ENCODE assay signal across 1 cellular context in genomic region chr2:204144487-204144886, GRCh38.
TF ChIP-seq lines count a peak whose summit lies in the region.

No MANE protein-coding gene starts in this region.

TF ChIP-seq in GM23338, 12 proteins besides CTCF, POLR2A, EP300 and RAD21 (continued from another document):
- TF ChIP-seq, protein P1, sequence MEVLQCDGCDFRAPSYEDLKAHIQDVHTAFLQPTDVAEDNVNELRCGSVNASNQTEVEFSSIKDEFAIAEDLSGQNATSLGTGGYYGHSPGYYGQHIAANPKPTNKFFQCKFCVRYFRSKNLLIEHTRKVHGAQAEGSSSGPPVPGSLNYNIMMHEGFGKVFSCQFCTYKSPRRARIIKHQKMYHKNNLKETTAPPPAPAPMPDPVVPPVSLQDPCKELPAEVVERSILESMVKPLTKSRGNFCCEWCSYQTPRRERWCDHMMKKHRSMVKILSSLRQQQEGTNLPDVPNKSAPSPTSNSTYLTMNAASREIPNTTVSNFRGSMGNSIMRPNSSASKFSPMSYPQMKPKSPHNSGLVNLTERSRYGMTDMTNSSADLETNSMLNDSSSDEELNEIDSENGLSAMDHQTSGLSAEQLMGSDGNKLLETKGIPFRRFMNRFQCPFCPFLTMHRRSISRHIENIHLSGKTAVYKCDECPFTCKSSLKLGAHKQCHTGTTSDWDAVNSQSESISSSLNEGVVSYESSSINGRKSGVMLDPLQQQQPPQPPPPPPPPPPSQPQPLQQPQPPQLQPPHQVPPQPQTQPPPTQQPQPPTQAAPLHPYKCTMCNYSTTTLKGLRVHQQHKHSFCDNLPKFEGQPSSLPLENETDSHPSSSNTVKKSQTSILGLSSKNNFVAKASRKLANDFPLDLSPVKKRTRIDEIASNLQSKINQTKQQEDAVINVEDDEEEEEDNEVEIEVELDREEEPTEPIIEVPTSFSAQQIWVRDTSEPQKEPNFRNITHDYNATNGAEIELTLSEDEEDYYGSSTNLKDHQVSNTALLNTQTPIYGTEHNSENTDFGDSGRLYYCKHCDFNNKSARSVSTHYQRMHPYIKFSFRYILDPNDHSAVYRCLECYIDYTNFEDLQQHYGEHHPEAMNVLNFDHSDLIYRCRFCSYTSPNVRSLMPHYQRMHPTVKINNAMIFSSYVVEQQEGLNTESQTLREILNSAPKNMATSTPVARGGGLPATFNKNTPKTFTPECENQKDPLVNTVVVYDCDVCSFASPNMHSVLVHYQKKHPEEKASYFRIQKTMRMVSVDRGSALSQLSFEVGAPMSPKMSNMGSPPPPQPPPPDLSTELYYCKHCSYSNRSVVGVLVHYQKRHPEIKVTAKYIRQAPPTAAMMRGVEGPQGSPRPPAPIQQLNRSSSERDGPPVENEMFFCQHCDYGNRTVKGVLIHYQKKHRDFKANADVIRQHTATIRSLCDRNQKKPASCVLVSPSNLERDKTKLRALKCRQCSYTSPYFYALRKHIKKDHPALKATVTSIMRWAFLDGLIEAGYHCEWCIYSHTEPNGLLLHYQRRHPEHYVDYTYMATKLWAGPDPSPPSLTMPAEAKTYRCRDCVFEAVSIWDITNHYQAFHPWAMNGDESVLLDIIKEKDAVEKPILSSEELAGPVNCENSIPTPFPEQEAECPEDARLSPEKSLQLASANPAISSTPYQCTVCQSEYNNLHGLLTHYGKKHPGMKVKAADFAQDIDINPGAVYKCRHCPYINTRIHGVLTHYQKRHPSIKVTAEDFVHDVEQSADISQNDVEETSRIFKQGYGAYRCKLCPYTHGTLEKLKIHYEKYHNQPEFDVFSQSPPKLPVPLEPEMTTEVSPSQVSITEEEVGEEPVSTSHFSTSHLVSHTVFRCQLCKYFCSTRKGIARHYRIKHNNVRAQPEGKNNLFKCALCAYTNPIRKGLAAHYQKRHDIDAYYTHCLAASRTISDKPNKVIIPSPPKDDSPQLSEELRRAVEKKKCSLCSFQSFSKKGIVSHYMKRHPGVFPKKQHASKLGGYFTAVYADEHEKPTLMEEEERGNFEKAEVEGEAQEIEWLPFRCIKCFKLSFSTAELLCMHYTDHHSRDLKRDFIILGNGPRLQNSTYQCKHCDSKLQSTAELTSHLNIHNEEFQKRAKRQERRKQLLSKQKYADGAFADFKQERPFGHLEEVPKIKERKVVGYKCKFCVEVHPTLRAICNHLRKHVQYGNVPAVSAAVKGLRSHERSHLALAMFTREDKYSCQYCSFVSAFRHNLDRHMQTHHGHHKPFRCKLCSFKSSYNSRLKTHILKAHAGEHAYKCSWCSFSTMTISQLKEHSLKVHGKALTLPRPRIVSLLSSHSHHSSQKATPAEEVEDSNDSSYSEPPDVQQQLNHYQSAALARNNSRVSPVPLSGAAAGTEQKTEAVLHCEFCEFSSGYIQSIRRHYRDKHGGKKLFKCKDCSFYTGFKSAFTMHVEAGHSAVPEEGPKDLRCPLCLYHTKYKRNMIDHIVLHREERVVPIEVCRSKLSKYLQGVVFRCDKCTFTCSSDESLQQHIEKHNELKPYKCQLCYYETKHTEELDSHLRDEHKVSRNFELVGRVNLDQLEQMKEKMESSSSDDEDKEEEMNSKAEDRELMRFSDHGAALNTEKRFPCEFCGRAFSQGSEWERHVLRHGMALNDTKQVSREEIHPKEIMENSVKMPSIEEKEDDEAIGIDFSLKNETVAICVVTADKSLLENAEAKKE (CRISPR knock-in tag; IDR thresholded peaks at IDR 0.05) = no peak
- no peak for TF ChIP-seq ZNF331 (CRISPR knock-in tag; IDR thresholded peaks at IDR 0.05; ENCODE audit: low read depth)
- no peak for TF ChIP-seq POLR2AphosphoS5 (IDR thresholded peaks at IDR 0.05; ENCODE audit: low read depth)
- no peak for TF ChIP-seq STAT1 (IDR thresholded peaks at IDR 0.05; ENCODE audit: unreplicated experiment)
- TF ChIP-seq, protein P2, sequence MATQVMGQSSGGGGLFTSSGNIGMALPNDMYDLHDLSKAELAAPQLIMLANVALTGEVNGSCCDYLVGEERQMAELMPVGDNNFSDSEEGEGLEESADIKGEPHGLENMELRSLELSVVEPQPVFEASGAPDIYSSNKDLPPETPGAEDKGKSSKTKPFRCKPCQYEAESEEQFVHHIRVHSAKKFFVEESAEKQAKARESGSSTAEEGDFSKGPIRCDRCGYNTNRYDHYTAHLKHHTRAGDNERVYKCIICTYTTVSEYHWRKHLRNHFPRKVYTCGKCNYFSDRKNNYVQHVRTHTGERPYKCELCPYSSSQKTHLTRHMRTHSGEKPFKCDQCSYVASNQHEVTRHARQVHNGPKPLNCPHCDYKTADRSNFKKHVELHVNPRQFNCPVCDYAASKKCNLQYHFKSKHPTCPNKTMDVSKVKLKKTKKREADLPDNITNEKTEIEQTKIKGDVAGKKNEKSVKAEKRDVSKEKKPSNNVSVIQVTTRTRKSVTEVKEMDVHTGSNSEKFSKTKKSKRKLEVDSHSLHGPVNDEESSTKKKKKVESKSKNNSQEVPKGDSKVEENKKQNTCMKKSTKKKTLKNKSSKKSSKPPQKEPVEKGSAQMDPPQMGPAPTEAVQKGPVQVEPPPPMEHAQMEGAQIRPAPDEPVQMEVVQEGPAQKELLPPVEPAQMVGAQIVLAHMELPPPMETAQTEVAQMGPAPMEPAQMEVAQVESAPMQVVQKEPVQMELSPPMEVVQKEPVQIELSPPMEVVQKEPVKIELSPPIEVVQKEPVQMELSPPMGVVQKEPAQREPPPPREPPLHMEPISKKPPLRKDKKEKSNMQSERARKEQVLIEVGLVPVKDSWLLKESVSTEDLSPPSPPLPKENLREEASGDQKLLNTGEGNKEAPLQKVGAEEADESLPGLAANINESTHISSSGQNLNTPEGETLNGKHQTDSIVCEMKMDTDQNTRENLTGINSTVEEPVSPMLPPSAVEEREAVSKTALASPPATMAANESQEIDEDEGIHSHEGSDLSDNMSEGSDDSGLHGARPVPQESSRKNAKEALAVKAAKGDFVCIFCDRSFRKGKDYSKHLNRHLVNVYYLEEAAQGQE (IDR thresholded peaks at IDR 0.05; ENCODE audit: unreplicated experiment) = no peak
- no peak for TF ChIP-seq EZH2 (IDR thresholded peaks at IDR 0.05; ENCODE audit: low read depth, unreplicated experiment)
TF ChIP-seq in GM23338: peak in this region for 0.
